In the genomic region with DNA sequence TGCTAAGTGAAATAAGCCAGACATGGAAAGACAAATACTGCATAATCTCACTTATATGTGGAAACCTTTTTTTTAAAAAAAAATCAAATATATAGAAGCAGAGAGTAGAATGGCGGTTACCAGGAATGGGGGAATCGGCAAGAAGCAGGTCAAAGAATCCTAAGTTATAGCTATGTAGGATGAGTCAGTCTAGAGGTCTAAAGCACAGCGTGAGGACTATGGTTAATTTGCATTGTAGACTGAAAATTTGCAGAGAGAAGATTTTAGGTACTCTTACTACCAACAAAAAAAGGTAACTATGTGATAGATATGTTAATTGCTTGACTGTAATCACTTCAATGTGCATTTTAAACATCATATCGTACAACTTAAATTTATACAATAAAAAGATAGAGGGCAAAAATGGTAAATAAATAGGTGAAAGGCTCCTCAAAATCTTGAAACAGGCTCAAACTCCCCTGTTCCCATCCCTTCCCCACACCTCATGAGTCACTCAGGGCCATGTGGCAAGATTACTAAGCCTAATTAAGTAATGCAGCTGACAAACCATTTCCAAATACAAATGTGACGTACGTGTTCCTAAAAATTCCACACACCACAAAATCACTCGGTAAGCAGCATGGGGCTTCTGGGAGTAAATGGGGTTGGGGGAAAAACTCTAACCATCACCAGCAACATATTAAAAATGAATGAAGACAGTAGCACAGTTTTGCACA, we compare ENCODE assay signal across 1 cellular context.
TF ChIP-seq lines count a peak whose summit lies in the region.

No MANE protein-coding gene starts in this region.

TF ChIP-seq in WTC11, 78 proteins besides CTCF, POLR2A, EP300 and RAD21 (continued from another document):
- TF ChIP-seq STAT6 (CRISPR knock-in tag; conservative IDR thresholded peaks at IDR 0.05; ENCODE audit: low read depth) (no peak), TCF7 (CRISPR knock-in tag; IDR thresholded peaks at IDR 0.05; ENCODE audit: low read depth) (no peak), RELA (CRISPR knock-in tag; IDR thresholded peaks at IDR 0.05; ENCODE audit: borderline replicate concordance) (no peak), GABPB1 (CRISPR knock-in tag; IDR thresholded peaks at IDR 0.05) (no peak), SMAD4 (CRISPR knock-in tag; IDR thresholded peaks at IDR 0.05) (no peak)
- TF ChIP-seq, protein P1, sequence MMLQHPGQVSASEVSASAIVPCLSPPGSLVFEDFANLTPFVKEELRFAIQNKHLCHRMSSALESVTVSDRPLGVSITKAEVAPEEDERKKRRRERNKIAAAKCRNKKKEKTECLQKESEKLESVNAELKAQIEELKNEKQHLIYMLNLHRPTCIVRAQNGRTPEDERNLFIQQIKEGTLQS (CRISPR knock-in tag; conservative IDR thresholded peaks at IDR 0.05) = no peak
